In the genomic region with DNA sequence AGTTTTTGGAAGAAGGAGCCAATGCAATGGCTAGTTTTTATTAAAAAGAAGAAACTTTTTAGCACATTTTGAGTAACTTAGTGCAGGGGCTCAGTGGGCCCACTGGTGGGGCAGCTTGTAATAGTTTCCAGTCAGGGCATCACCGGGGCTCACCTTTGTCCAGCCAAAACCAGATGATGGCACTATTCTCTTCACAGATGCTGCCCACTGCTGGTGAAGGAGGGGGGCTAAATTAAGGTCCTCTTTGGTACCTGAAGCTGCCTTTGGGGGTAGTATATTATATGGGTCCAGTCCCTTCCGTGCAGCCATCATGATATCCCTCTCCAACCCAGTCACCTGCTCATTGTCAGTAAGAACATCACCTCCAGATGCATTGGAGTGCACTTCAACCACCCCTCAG, we compare ENCODE assay signal across 27 cellular contexts.
DNase-seq lines count a peak whose midpoint lies in the region; ATAC-seq and TF ChIP-seq lines count a peak whose summit lies in the region.
"Had no signal": no experiment of that assay in that cellular context is flagged by ENCODE, and none has a peak within 500 bp of the region (broad histone marks: within the 10 kb centered on the region; RNA-seq: fewer than 3 reads in every experiment).

No MANE protein-coding gene starts in this region.

- CTCF ChIA-PET in HEK293 (lab: Yijun Ruan, JAX) = interaction anchor here (0.6 to 1.3 kb wide), 3 partner anchors 11 to 233 kb away, joined by 3 to 5 read pairs (median 3); no protein-coding TSS in a partner anchor
- CTCF ChIA-PET in WTC11 (lab: Charles Lee) = interaction anchor here (1.1 kb wide), 2 partner anchors 10 to 125 kb away, joined by 4 read pairs; no protein-coding TSS in a partner anchor

- H3K9me3 ChIP-seq in HEK293 (ENCODE audit: control insufficient read depth, insufficient read depth, low read depth, low read length) = no peaks in the 10 kb centered on the region

- H3K4me3 ChIP-seq in HEK293 (ENCODE audit: low read depth, low read length) (no peak overlapping the region), retinal pigment epithelial cell (ENCODE audit: low read length) (no peak overlapping the region)
- H3K4me3 ChIP-seq: cardiac muscle cell had no signal

- no peaks in the 10 kb centered on the region for H3K36me3 Mint-ChIP-seq in WTC11
- no peaks in the 10 kb centered on the region for H3K36me3 Mint-ChIP-seq in naive thymus-derived CD8-positive, alpha-beta T cell
- H3K36me3 Mint-ChIP-seq: activated naive CD8-positive, alpha-beta T cell treated with anti-CD3 and anti-CD28 coated beads for 36 hours; CD8-positive, alpha-beta T cell had no signal

- H3K4me1 Mint-ChIP-seq in WTC11 = peaks cover 13% of the 10 kb centered on the region
- peaks cover 7 to 20% (median 13%) of the 10 kb centered on the region in 4 donors for H3K4me1 Mint-ChIP-seq in naive thymus-derived CD8-positive, alpha-beta T cell

- TF ChIP-seq CTCF in HEK293 (tag by site-specific recombination; IDR thresholded peaks at IDR 0.05) (no peak; the same call in 1 of the 2 replicates), WTC11 (IDR thresholded peaks at IDR 0.05) (no peak), retinal pigment epithelial cell (conservative IDR thresholded peaks at IDR 0.05; ENCODE audit: low read depth, low read length) (peak; percentile 10), GM20000 (IDR thresholded peaks at IDR 0.05; ENCODE audit: extremely low read depth, missing control alignments) (no peak)

- POLR2A ChIA-PET in HEK293 (lab: Yijun Ruan, JAX) = no interaction called here
- POLR2A ChIA-PET in WTC11 (lab: Charles Lee) = no interaction called here
- POLR2A ChIA-PET in naive thymus-derived CD8-positive, alpha-beta T cell (lab: Charles Lee) = interaction anchor here (0.6 kb wide), 1 partner anchor 219 kb away, joined by 3 read pairs; no protein-coding TSS in a partner anchor

- H3K36me3 ChIP-seq in HEK293 (ENCODE audit: control insufficient read depth in 2 of 2, insufficient read depth in 1 of 2, low read length in 2 of 2) = no peaks in the 10 kb centered on the region
- H3K36me3 ChIP-seq: cardiac muscle cell had no signal

- H3K27ac ChIP-seq in HEK293 (ENCODE audit: extremely low read depth, low read depth, low read length) = no peak overlapping the region
- H3K27ac ChIP-seq: cardiac muscle cell had no signal

- H3K4me1 ChIP-seq in HEK293 (ENCODE audit: control insufficient read depth, insufficient read depth, low read length) = no peaks in the 10 kb centered on the region

- H3K27ac Mint-ChIP-seq in WTC11 = no peak overlapping the region
- H3K27ac Mint-ChIP-seq in naive thymus-derived CD8-positive, alpha-beta T cell = peak overlapping the region in 1 of 10 donors; percentile 52
- H3K27ac Mint-ChIP-seq: activated naive CD8-positive, alpha-beta T cell treated with anti-CD3 and anti-CD28 coated beads for 36 hours; CD8-positive, alpha-beta T cell; dendritic cell treated with granulocyte-macrophage colony-stimulating factor and Interleukin-4, amounts not matched to agents 40 ng/mL and 50 ng/mL, for 4 days; T-helper 17 cell had no signal

- no peak overlapping the region for H3K4me3 Mint-ChIP-seq in WTC11
- H3K4me3 Mint-ChIP-seq in naive thymus-derived CD8-positive, alpha-beta T cell = no peak overlapping the region
- H3K4me3 Mint-ChIP-seq: activated naive CD8-positive, alpha-beta T cell treated with anti-CD3 and anti-CD28 coated beads for 36 hours; CD8-positive, alpha-beta T cell; dendritic cell treated with granulocyte-macrophage colony-stimulating factor and Interleukin-4, amounts not matched to agents 40 ng/mL and 50 ng/mL, for 4 days; T-helper 17 cell had no signal

- no peaks in the 10 kb centered on the region for H3K9me3 Mint-ChIP-seq in WTC11
- H3K9me3 Mint-ChIP-seq in naive thymus-derived CD8-positive, alpha-beta T cell = no peaks in the 10 kb centered on the region
- H3K9me3 Mint-ChIP-seq: activated naive CD8-positive, alpha-beta T cell treated with anti-CD3 and anti-CD28 coated beads for 36 hours; CD8-positive, alpha-beta T cell; dendritic cell treated with granulocyte-macrophage colony-stimulating factor and Interleukin-4, amounts not matched to agents 40 ng/mL and 50 ng/mL, for 4 days had no signal

- ATAC-seq in WTC11 = peak; percentile 34; the same call in 1 of the 2 replicates
- no peak for ATAC-seq in naive thymus-derived CD8-positive, alpha-beta T cell
- ATAC-seq: CD8-positive, alpha-beta T cell; left lobe of liver; T-helper 17 cell had no signal

- peak; percentile 12 for DNase-seq in NCI-H82 (lab: John Stamatoyannopoulos, UW)
- no peak for DNase-seq in NCI-H82 treated with DMSO at 0.1 percent for 48 hours (lab: John Stamatoyannopoulos, UW; ENCODE audit: unreplicated experiment)
- DNase-seq in WTC11 (ENCODE audit: low spot score) = no peak
- DNase-seq in retinal pigment epithelial cell (ENCODE audit: low read depth) = no peak
- no peak for DNase-seq in UCSD-AML1 (lab: John Stamatoyannopoulos, UW; ENCODE audit: unreplicated experiment)
- no peak for DNase-seq in naive thymus-derived CD8-positive, alpha-beta T cell
- no peak for DNase-seq in GM20000 (ENCODE audit: low spot score)
- DNase-seq: 8988T; activated CD4-positive, alpha-beta T cell treated with anti-CD3 and anti-CD28 coated beads for 48 hours; activated CD8-positive, alpha-beta memory T cell treated with anti-CD3 and anti-CD28 coated beads for 24 hours; activated effector memory CD4-positive, alpha-beta T cell treated with Interleukin-2 at 50 U/mL for 16 hours; activated naive CD8-positive, alpha-beta T cell treated with anti-CD3 and anti-CD28 coated beads for 36 hours; aorta; CD8-positive, alpha-beta T cell; DMS153; hippocampal formation; mesendoderm; NCI-H1048; NCI-H1694 treated with DMSO at 0.1 percent for 48 hours; NCI-H2171; NCI-H524; stimulated activated naive CD4-positive, alpha-beta T cell treated with Interleukin-2 at 50 U/mL for 16 hours; T-helper 17 cell had no signal

- H3K27me3 Mint-ChIP-seq in WTC11 (ENCODE audit: low read depth) = no peaks in the 10 kb centered on the region
- H3K27me3 Mint-ChIP-seq in naive thymus-derived CD8-positive, alpha-beta T cell = peaks cover 0 to 2% (median 0%) of the 10 kb centered on the region in 5 donors
- H3K27me3 Mint-ChIP-seq: activated naive CD8-positive, alpha-beta T cell treated with anti-CD3 and anti-CD28 coated beads for 36 hours; dendritic cell treated with granulocyte-macrophage colony-stimulating factor and Interleukin-4, amounts not matched to agents 40 ng/mL and 50 ng/mL, for 4 days had no signal

TF ChIP-seq in HEK293, 187 proteins besides CTCF, POLR2A, EP300 and RAD21:
- peak; percentile 54; the same call in 1 of the 2 replicates for TF ChIP-seq ZNF157 (tag by site-specific recombination; IDR thresholded peaks at IDR 0.05)
- TF ChIP-seq, protein P1, sequence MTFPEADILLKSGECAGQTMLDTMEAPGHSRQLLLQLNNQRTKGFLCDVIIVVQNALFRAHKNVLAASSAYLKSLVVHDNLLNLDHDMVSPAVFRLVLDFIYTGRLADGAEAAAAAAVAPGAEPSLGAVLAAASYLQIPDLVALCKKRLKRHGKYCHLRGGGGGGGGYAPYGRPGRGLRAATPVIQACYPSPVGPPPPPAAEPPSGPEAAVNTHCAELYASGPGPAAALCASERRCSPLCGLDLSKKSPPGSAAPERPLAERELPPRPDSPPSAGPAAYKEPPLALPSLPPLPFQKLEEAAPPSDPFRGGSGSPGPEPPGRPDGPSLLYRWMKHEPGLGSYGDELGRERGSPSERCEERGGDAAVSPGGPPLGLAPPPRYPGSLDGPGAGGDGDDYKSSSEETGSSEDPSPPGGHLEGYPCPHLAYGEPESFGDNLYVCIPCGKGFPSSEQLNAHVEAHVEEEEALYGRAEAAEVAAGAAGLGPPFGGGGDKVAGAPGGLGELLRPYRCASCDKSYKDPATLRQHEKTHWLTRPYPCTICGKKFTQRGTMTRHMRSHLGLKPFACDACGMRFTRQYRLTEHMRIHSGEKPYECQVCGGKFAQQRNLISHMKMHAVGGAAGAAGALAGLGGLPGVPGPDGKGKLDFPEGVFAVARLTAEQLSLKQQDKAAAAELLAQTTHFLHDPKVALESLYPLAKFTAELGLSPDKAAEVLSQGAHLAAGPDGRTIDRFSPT (tag by site-specific recombination; IDR thresholded peaks at IDR 0.05) = no peak

TF ChIP-seq in WTC11, 78 proteins besides CTCF, POLR2A, EP300 and RAD21:
- no peak for TF ChIP-seq SMAD4 (CRISPR knock-in tag; IDR thresholded peaks at IDR 0.05)
- TF ChIP-seq NR3C1 (CRISPR knock-in tag; conservative IDR thresholded peaks at IDR 0.05; ENCODE audit: low read depth) = no peak
- no peak for TF ChIP-seq RORB (CRISPR knock-in tag; IDR thresholded peaks at IDR 0.05)
- no peak for TF ChIP-seq PRRX2 (CRISPR knock-in tag; IDR thresholded peaks at IDR 0.05)
